ENCODE assay signal across 17 cellular contexts in the genomic region with DNA sequence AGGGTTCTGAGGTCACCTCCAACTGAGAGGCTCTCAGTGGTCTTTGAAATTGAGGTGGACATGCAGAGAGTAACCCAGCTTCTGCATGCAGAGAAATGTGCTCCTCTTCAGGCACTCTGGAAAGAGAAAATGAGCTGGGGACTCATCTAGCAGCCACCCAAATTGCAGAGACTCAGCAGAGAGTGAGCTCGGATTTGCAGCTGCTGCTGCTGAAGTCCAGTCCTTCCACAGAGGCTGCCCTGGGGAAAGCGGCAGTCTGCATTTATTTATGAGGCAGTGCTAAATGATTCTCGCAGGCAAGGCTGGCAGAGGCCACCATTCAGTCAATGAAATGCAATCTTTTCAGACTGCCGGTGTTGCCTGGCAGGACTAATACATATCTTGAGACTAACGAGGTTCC.
DNase-seq lines count a peak whose midpoint lies in the region; ATAC-seq and TF ChIP-seq lines count a peak whose summit lies in the region.
"Had no signal": no experiment of that assay in that cellular context is flagged by ENCODE, and none has a peak within 500 bp of the region (broad histone marks: within the 10 kb centered on the region; RNA-seq: fewer than 3 reads in every experiment).

No MANE protein-coding gene starts in this region.

- H3K79me2 ChIP-seq in neural progenitor cell (ENCODE audit: low read depth): no peaks in the 10 kb centered on the region

- no peaks in the 10 kb centered on the region for H3K36me3 Mint-ChIP-seq in neural progenitor cell

- no peaks in the 10 kb centered on the region for H3K4me1 ChIP-seq in neural progenitor cell
- H3K4me1 ChIP-seq: BE2C had no signal

- no peak overlapping the region for H3K4me3 ChIP-seq in neural progenitor cell

- no peaks in the 10 kb centered on the region for H3K27me3 ChIP-seq in neural progenitor cell
- H3K27me3 ChIP-seq: BE2C had no signal

- no peak overlapping the region for H2AFZ ChIP-seq in neural progenitor cell (replicated peaks)

- H3K27me3 Mint-ChIP-seq in neural progenitor cell (ENCODE audit: insufficient read depth, low read depth): peaks cover 2% of the 10 kb centered on the region

- H4K20me1 ChIP-seq in neural progenitor cell (ENCODE audit: low read depth): no peaks in the 10 kb centered on the region

- no peak overlapping the region for H3K9ac ChIP-seq in neural progenitor cell

- no peaks in the 10 kb centered on the region for H3K9me3 ChIP-seq in neural progenitor cell (ENCODE audit: low read depth)
- H3K9me3 ChIP-seq: BE2C had no signal

- H3K4me2 ChIP-seq in neural progenitor cell: no peak overlapping the region

- H3F3A ChIP-seq in neural progenitor cell (ENCODE audit: low read depth): no peaks in the 10 kb centered on the region

- no peak for TF ChIP-seq CTCF in neural progenitor cell (IDR thresholded peaks at IDR 0.05)

- H3K9me3 Mint-ChIP-seq in neural progenitor cell: no peaks in the 10 kb centered on the region

- no peaks in the 10 kb centered on the region for H3K36me3 ChIP-seq in neural progenitor cell
- H3K36me3 ChIP-seq: BE2C had no signal

- H3K27ac Mint-ChIP-seq in neural progenitor cell: no peak overlapping the region

- H3K27ac ChIP-seq in neural progenitor cell: no peak overlapping the region

- no peak for ATAC-seq in GM21619 (IDR thresholded peaks at IDR 0.05; ENCODE audit: unreplicated experiment)

- H3K4me3 Mint-ChIP-seq in neural progenitor cell: no peak overlapping the region

- peaks cover 9% of the 10 kb centered on the region for H3K4me1 Mint-ChIP-seq in neural progenitor cell

- DNase-seq in ELF-1 (ENCODE audit: low read depth, low spot score) (peak; percentile 1), NCI-H69 (lab: John Stamatoyannopoulos, UW) (peak; percentile 67), iPS-NIHi7 (ENCODE audit: extremely low spot score) (peak; percentile 16), neural progenitor cell (ENCODE audit: low spot score) (peak; percentile 3), GOT3 (lab: John Stamatoyannopoulos, UW) (no peak)
- DNase-seq in stimulated activated CD4-positive, alpha-beta T cell treated with anti-CD3 and anti-CD28 coated beads, Interleukin-4, amount 100 ng/mL, for 1 hour: no peak
- DNase-seq: BE2C, DMS53, IMR-90, MV-4-11, NCI-H1417, NCI-H187 treated with DMSO at 0.1 percent for 48 hours, NCI-H2171, NCI-H345, NCI-H524, Right ventricle myocardium superior had no signal

Comparison
In these comparisons a context has a peak if more than half of its experiments do, and no peak if none do; other contexts are left out.
1. DNase-seq: peak in ELF-1 (single experiment), NCI-H69 (single experiment), iPS-NIHi7 (single experiment) and neural progenitor cell (single experiment); none in stimulated activated CD4-positive, alpha-beta T cell treated with anti-CD3 and anti-CD28 coated beads, Interleukin-4, amount 100 ng/mL, for 1 hour (single experiment) and GOT3 (single experiment).